35 cellular contexts compared by ENCODE assay signal in genomic region chr12:111010061-111010460, GRCh38. TPM values are rescaled to one million over a fixed set of nuclear protein-coding genes. Genes with fewer than 3 reads are reported as not detected.
"Had no signal": no experiment of that assay in that cellular context is flagged by ENCODE, and none has a peak within 500 bp of the region (broad histone marks: within the 10 kb centered on the region; RNA-seq: fewer than 3 reads in every experiment).

No MANE protein-coding gene starts in this region.

- H3K9me3 Mint-ChIP-seq: activated T-cell treated with anti-CD3 and anti-CD28 coated beads, Interleukin-2, amount 50 U/mL, for 4 hours; activated T-helper 1 cell treated with anti-CD3 and anti-CD28 coated beads, Interleukin-12 subunit alpha, Interleukin-12 subunit beta, Interleukin-2, Interleukin-4 antibody, amounts not matched to agents 30 ng/mL and 10 ng/mL and 1 ng/mL, durations not matched to agents 14 hours and 24 hours and 36 hours had no signal

- ATAC-seq: activated T-cell treated with anti-CD3 and anti-CD28 coated beads, Interleukin-2, amount 50 U/mL, for 4 hours; PC-3; SK-N-SH treated with all-trans-retinoic acid at 6 μM for 48 hours had no signal

- H3K27ac Mint-ChIP-seq: activated B cell treated with CpG ODN at 0.5 μM for 24 hours; activated CD4-positive, alpha-beta memory T cell treated with anti-CD3 and anti-CD28 coated beads for 36 hours; activated naive CD4-positive, alpha-beta T cell treated with anti-CD3 and anti-CD28 coated beads, Interleukin-2, amount 50 U/mL, for 24 hours; activated naive CD8-positive, alpha-beta T cell treated with anti-CD3 and anti-CD28 coated beads, Interleukin-2, amount 10 ng/mL, durations not matched to agents 7 days and 5 days; activated T-helper 1 cell treated with anti-CD3 and anti-CD28 coated beads, Interleukin-12 subunit alpha, Interleukin-12 subunit beta, Interleukin-2, Interleukin-4 antibody, amounts not matched to agents 30 ng/mL and 10 ng/mL and 1 ng/mL, durations not matched to agents 14 hours and 24 hours and 36 hours; brain had no signal

- DNase-seq: activated B cell treated with CpG ODN at 0.5 μM for 24 hours; activated CD4-positive, alpha-beta memory T cell treated with anti-CD3 and anti-CD28 coated beads for 36 hours; activated CD4-positive, alpha-beta T cell treated with anti-CD3 and anti-CD28 coated beads for 4 hours; activated CD4-positive, alpha-beta T cell treated with anti-CD3 and anti-CD28 coated beads, Interleukin-2, amount 50 U/mL, for 1 hour; activated CD4-positive, CD25-positive, alpha-beta regulatory T cell treated with anti-CD3 and anti-CD28 coated beads, Interleukin-2, amount 50 U/mL, for 72 hours; activated CD8-positive, alpha-beta memory T cell treated with anti-CD3 and anti-CD28 coated beads, Interleukin-2, amount 50 U/mL, for 4 hours; activated effector memory CD4-positive, alpha-beta T cell treated with anti-CD3 and anti-CD28 coated beads, Interleukin-2, amount 50 U/mL, for 16 hours; activated naive CD4-positive, alpha-beta T cell treated with Interleukin-2 at 50 U/mL for 16 hours; activated naive CD8-positive, alpha-beta T cell treated with anti-CD3 and anti-CD28 coated beads, Interleukin-2, amount 10 ng/mL, durations not matched to agents 7 days and 5 days; activated T-cell treated with anti-CD3 and anti-CD28 coated beads for 4 hours; activated T-cell treated with anti-CD3 and anti-CD28 coated beads, Interleukin-2, amount 50 U/mL, for 4 hours; Karpas-422; KBM-7; NCI-H1105; NCI-H1417 treated with DMSO at 0.1 percent for 48 hours; NCI-H1930; NCI-H2081 treated with DMSO at 0.1 percent for 48 hours; NCI-H345; NCI-H524 treated with DMSO at 0.1 percent for 48 hours; PC-3; Peyer's patch; RPMI8226; SIG-M5; SW 1271; T-helper 1 cell; T-helper 2 cell; T-helper 9 cell had no signal

- H3K4me1 ChIP-seq: Peyer's patch had no signal

- H3K36me3 ChIP-seq: cardiac muscle cell, Peyer's patch had no signal

- H3K4me3 Mint-ChIP-seq: activated B cell treated with CpG ODN at 0.5 μM for 24 hours; activated CD4-positive, alpha-beta memory T cell treated with anti-CD3 and anti-CD28 coated beads for 36 hours; activated naive CD4-positive, alpha-beta T cell treated with anti-CD3 and anti-CD28 coated beads, Interleukin-2, amount 50 U/mL, for 24 hours; activated naive CD8-positive, alpha-beta T cell treated with anti-CD3 and anti-CD28 coated beads, Interleukin-2, amount 10 ng/mL, durations not matched to agents 7 days and 5 days; activated T-cell treated with anti-CD3 and anti-CD28 coated beads, Interleukin-2, amount 50 U/mL, for 4 hours; activated T-helper 1 cell treated with anti-CD3 and anti-CD28 coated beads, Interleukin-12 subunit alpha, Interleukin-12 subunit beta, Interleukin-2, Interleukin-4 antibody, amounts not matched to agents 30 ng/mL and 10 ng/mL and 1 ng/mL, durations not matched to agents 14 hours and 24 hours and 36 hours; brain had no signal

- H3K4me1 Mint-ChIP-seq: activated B cell treated with CpG ODN at 0.5 μM for 24 hours; activated naive CD4-positive, alpha-beta T cell treated with anti-CD3 and anti-CD28 coated beads, Interleukin-2, amount 50 U/mL, for 24 hours; activated naive CD8-positive, alpha-beta T cell treated with anti-CD3 and anti-CD28 coated beads, Interleukin-2, amount 10 ng/mL, durations not matched to agents 7 days and 5 days; brain had no signal

- H3K36me3 Mint-ChIP-seq: activated naive CD8-positive, alpha-beta T cell treated with anti-CD3 and anti-CD28 coated beads, Interleukin-2, amount 10 ng/mL, durations not matched to agents 7 days and 5 days; brain had no signal

- H3K4me3 ChIP-seq: cardiac muscle cell, Peyer's patch had no signal

- H3K27me3 ChIP-seq: cardiac muscle cell, Peyer's patch had no signal

- H3K27ac ChIP-seq: cardiac muscle cell, Peyer's patch, VCaP had no signal

RNA-seq across cellular contexts. Expression of gene CUX2, which starts 23.9 kb away (rescaled TPM):
- total RNA-seq: activated B cell treated with CpG ODN at 0.5 μM for 24 hours; activated T-cell treated with anti-CD3 and anti-CD28 coated beads, Interleukin-2, amount 50 U/mL, for 4 hours; activated T-helper 1 cell treated with anti-CD3 and anti-CD28 coated beads, Interleukin-12 subunit alpha, Interleukin-12 subunit beta, Interleukin-2, Interleukin-4 antibody, amounts not matched to agents 30 ng/mL and 10 ng/mL and 1 ng/mL, durations not matched to agents 14 hours and 24 hours and 36 hours; NCI-H460; PC-3; SK-MEL-5 had no signal
